In genomic region chr3:141237701-141238521, GRCh38 we compare ENCODE assay signal across 8 cellular contexts. TPM values are rescaled to one million over a fixed set of nuclear protein-coding genes. Genes with fewer than 3 reads are reported as not detected.
DNase-seq lines count a peak whose midpoint lies in the region; ATAC-seq and TF ChIP-seq lines count a peak whose summit lies in the region.

No MANE protein-coding gene starts in this region.

- no peak overlapping the region for H2AFZ ChIP-seq in DND-41 (ENCODE audit: low read depth, low read length)
- no peak overlapping the region for H2AFZ ChIP-seq in mammary epithelial cell (ENCODE audit: low read depth, low read length)

- DNase-seq in DND-41: no peak
- peak; percentile 85 for DNase-seq in NCI-H2081 treated with DMSO at 0.1 percent for 48 hours (lab: John Stamatoyannopoulos, UW)
- DNase-seq in ascending aorta (ENCODE audit: low spot score in 2 of 2): no peak
- no peak for DNase-seq in mammary epithelial cell
- no peak for DNase-seq in right lobe of liver

- H3K9me3 ChIP-seq in DND-41 (ENCODE audit: insufficient read depth, low read length, severe bottlenecking): no peaks in the 10 kb centered on the region
- H3K9me3 ChIP-seq in ascending aorta: no peaks in the 10 kb centered on the region
- H3K9me3 ChIP-seq in mammary epithelial cell (replicated peaks; ENCODE audit: insufficient read depth, low read length): no peaks in the 10 kb centered on the region
- no peaks in the 10 kb centered on the region for H3K9me3 ChIP-seq in right lobe of liver

- peak overlapping the region; percentile 42 for H3K27ac ChIP-seq in DND-41 (ENCODE audit: low read length)
- H3K27ac ChIP-seq in ascending aorta: peak overlapping the region; percentile 79 to 84
- no peak overlapping the region for H3K27ac ChIP-seq in mammary epithelial cell (ENCODE audit: insufficient read depth, low read depth, low read length)
- no peak overlapping the region for H3K27ac ChIP-seq in right lobe of liver

- H3K36me3 Mint-ChIP-seq in nephron (ENCODE audit: low read depth): peaks cover 15% of the 10 kb centered on the region

- peak overlapping the region in 2 of 3 experiments; percentile 66 to 71 for H3K27ac Mint-ChIP-seq in nephron

- H3K27me3 ChIP-seq in DND-41 (ENCODE audit: insufficient read depth, low read length, poor library complexity) (no peaks in the 10 kb centered on the region), ascending aorta (no peaks in the 10 kb centered on the region), mammary epithelial cell (ENCODE audit: insufficient read depth, low read length) (no peaks in the 10 kb centered on the region), right lobe of liver (no peaks in the 10 kb centered on the region)

- peak overlapping the region; percentile 61 for H3K4me2 ChIP-seq in DND-41 (ENCODE audit: insufficient read depth, low read length)
- H3K4me2 ChIP-seq in mammary epithelial cell (ENCODE audit: insufficient read depth, low read depth, low read length): no peak overlapping the region

- H3K27me3 Mint-ChIP-seq in nephron (ENCODE audit: low read depth): peaks cover 3% of the 10 kb centered on the region

- TF ChIP-seq POLR2A in GM18505 (IDR thresholded peaks at IDR 0.05; ENCODE audit: borderline replicate concordance, extremely low read depth, insufficient read depth, insufficient read length) (no peak), right lobe of liver (IDR thresholded peaks at IDR 0.05) (no peak)

- H3K4me3 ChIP-seq in DND-41 (ENCODE audit: low read depth in 1 of 2, low read length in 2 of 2) (no peak overlapping the region), ascending aorta (peak overlapping the region in 1 of 2 donors; percentile 1), mammary epithelial cell (replicated peaks in 1 of 3; ENCODE audit: insufficient read depth in 1 of 3, low read depth in 2 of 3, low read length in 3 of 3) (no peak overlapping the region), right lobe of liver (no peak overlapping the region)

- BruUV-seq in mammary epithelial cell (replicated peaks; lab: Mats Ljungman, UMichigan): no TSS peak

- peaks cover 100% of the 10 kb centered on the region for H3K79me2 ChIP-seq in DND-41 (ENCODE audit: insufficient read depth, low read length)
- H3K79me2 ChIP-seq in mammary epithelial cell (ENCODE audit: insufficient read depth, low read length): no peaks in the 10 kb centered on the region

- in situ Hi-C loops in mammary epithelial cell (cut with MboI; ENCODE audit: low sequenced_read_pairs in 2 of 2): no loop called here

- peaks cover 85% of the 10 kb centered on the region for H4K20me1 ChIP-seq in DND-41 (ENCODE audit: insufficient read depth, low read length)
- no peaks in the 10 kb centered on the region for H4K20me1 ChIP-seq in mammary epithelial cell (ENCODE audit: insufficient read depth, low read length)

- CTCF ChIA-PET in mammary epithelial cell (lab: Charles Lee; ENCODE audit: low non-redundant PET): no interaction called here

- intact Hi-C loops in ascending aorta (cut with DNase I) (no loop called here), mammary epithelial cell (cut with micrococcal nuclease) (no loop called here), right lobe of liver (cut with DNase I) (loop anchor here (5.0 to 10.0 kb wide), 2 partner anchors 44 to 47 kb away; no protein-coding TSS in a partner anchor)

- peaks cover 65% of the 10 kb centered on the region for H3K4me1 Mint-ChIP-seq in nephron

- H3K36me3 ChIP-seq in DND-41 (ENCODE audit: insufficient read depth, low read length) (peaks cover 94% of the 10 kb centered on the region), ascending aorta (no peaks in the 10 kb centered on the region), mammary epithelial cell (ENCODE audit: insufficient read depth, low read length) (no peaks in the 10 kb centered on the region), right lobe of liver (no peaks in the 10 kb centered on the region)

- H3K9me3 Mint-ChIP-seq in nephron: no peaks in the 10 kb centered on the region

- ATAC-seq in DND-41 (ENCODE audit: insufficient read depth, low read depth) (no peak), GM18511 (IDR thresholded peaks at IDR 0.05; ENCODE audit: unreplicated experiment) (no peak), GM18505 (IDR thresholded peaks at IDR 0.05; ENCODE audit: unreplicated experiment) (no peak), right lobe of liver (no peak)

- H3K4me1 ChIP-seq in DND-41 (ENCODE audit: insufficient read depth, low read length): peaks cover 98% of the 10 kb centered on the region
- peaks cover 20 to 25% of the 10 kb centered on the region in 2 donors for H3K4me1 ChIP-seq in ascending aorta
- H3K4me1 ChIP-seq in mammary epithelial cell (ENCODE audit: insufficient read depth, low read length): peaks cover 19% of the 10 kb centered on the region
- peaks cover 0 to 6% (median 0%) of the 10 kb centered on the region in 4 donors for H3K4me1 ChIP-seq in right lobe of liver

- H3K9ac ChIP-seq in DND-41 (ENCODE audit: low read depth, low read length) (0 out of 2 replicates have a peak overlapping the region, but pooled peaks have one; percentile 0), mammary epithelial cell (ENCODE audit: insufficient read depth, low read length) (no peak overlapping the region)

- 70% methylated on average over 14 of the region's 14 CpGs for WGBS in mammary epithelial cell (ENCODE audit: low coverage, missing lambda C conversion rate)
- WGBS in right lobe of liver (ENCODE audit: insufficient coverage, low coverage, low lambda C conversion rate, missing lambda C conversion rate): 61% methylated on average over 2 of the region's 14 CpGs

- dilution Hi-C loops in mammary epithelial cell (cut with HindIII; ENCODE audit: low sequenced_read_pairs): no loop called here

- H3K4me3 Mint-ChIP-seq in nephron: no peak overlapping the region

- no peak for TF ChIP-seq CTCF in DND-41 (IDR thresholded peaks at IDR 0.05; ENCODE audit: borderline replicate concordance, extremely low read depth, low read length, poor library complexity, severe bottlenecking)
- TF ChIP-seq CTCF in ascending aorta (IDR thresholded peaks at IDR 0.05): no peak
- no peak for TF ChIP-seq CTCF in nephron (IDR thresholded peaks at IDR 0.05; ENCODE audit: unreplicated experiment in 3 of 3)
- no peak for TF ChIP-seq CTCF in mammary epithelial cell (conservative IDR thresholded peaks at IDR 0.05 in 1 of 2, IDR thresholded peaks at IDR 0.05 in 1 of 2; ENCODE audit: extremely low read depth in 1 of 2, insufficient read depth in 1 of 2, low read depth in 1 of 2, low read length in 2 of 2)
- TF ChIP-seq CTCF in right lobe of liver (IDR thresholded peaks at IDR 0.05): no peak

RNA-seq across cellular contexts. Expression of gene PXYLP1, which starts 6.3 kb away (rescaled TPM):
- total RNA-seq in ascending aorta (14.2 TPM), mammary epithelial cell (1 to 10 TPM; 2.5 to 6.3 TPM), right lobe of liver (1 to 10 TPM; 2.0 to 4.7 (median 3.0) TPM)
- polyA plus RNA-seq in mammary epithelial cell: 3.3 TPM
- polyA minus RNA-seq in mammary epithelial cell: 10.2 TPM

Comparison
In these comparisons a context has a peak if more than half of its experiments do, and no peak if none do; other contexts are left out.
1. H3K27ac ChIP-seq: peak in DND-41 (single experiment) and ascending aorta (2 of 2); none in mammary epithelial cell (single experiment) and right lobe of liver (0 of 3).
2. intact Hi-C loops: an anchor here in right lobe of liver (5.0 to 10.0 kb wide); none called in ascending aorta and mammary epithelial cell.